16 cellular contexts compared by ENCODE assay signal in the genomic region with DNA sequence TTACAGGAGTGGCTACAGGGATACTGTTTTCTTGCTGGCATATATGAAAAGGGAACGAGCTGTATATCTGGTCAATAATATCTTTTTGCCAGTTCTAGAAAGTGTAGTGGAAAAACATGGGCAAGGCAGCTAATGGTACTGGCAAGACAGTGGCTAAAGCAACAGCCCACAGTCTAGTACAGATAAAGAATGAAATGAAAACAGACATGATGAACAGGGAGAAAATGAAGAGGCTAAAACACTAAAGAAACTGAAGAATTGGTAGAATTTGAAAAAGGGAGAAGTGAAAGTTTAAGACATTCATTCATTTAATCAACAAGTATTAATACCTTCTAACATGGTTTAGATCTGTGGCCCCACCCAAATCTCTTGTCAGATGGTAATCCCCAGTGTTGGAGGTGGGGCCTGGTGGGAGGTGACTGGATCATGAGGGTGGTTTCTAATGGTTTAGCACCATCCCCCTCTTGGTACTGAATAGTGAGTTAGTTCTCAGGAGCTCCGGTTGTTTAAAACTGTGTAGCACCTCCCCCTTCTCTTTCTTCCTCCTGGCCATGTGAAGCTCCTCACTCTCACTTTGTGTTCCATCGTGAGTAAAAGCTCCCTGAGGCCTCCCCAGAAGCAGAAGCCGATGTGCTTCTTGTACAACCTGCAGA.
"Had no signal": no experiment of that assay in that cellular context is flagged by ENCODE, and none has a peak within 500 bp of the region (broad histone marks: within the 10 kb centered on the region; RNA-seq: fewer than 3 reads in every experiment).

No MANE protein-coding gene starts in this region.

- H3K27me3 Mint-ChIP-seq: activated naive CD4-positive, alpha-beta T cell treated with anti-CD3 and anti-CD28 coated beads, Interleukin-2, amount 50 U/mL, for 24 hours had no signal

- H3K4me1 Mint-ChIP-seq: nephron progenitor cell had no signal

- H3K27ac ChIP-seq: adrenal gland, right atrium auricular region had no signal

- H3K9me3 ChIP-seq: adrenal gland, right atrium auricular region had no signal

- H3K4me3 ChIP-seq: adrenal gland, right atrium auricular region had no signal

- H3K4me3 Mint-ChIP-seq: activated naive CD4-positive, alpha-beta T cell treated with anti-CD3 and anti-CD28 coated beads, Interleukin-2, amount 50 U/mL, for 24 hours; activated T-cell treated with anti-CD3 and anti-CD28 coated beads, Interleukin-2, amount 50 U/mL, for 4 hours; nephron progenitor cell; T-helper 2 cell treated with Interferon-gamma antibody and Interleukin-4, amounts not matched to agents 5 μg/mL and 100 μg/mL, for 36 hours had no signal

- H3K36me3 ChIP-seq: adrenal gland, right atrium auricular region had no signal

- H3K9me3 Mint-ChIP-seq: activated naive CD4-positive, alpha-beta T cell treated with anti-CD3 and anti-CD28 coated beads, Interleukin-2, amount 50 U/mL, for 24 hours; T-helper 2 cell treated with Interferon-gamma antibody and Interleukin-4, amounts not matched to agents 5 μg/mL and 100 μg/mL, for 36 hours had no signal

- DNase-seq: activated CD4-positive, alpha-beta T cell treated with anti-CD3 and anti-CD28 coated beads, Interleukin-2, amount 50 U/mL, for 48 hours; activated CD4-positive, CD25-positive, alpha-beta regulatory T cell treated with anti-CD3 and anti-CD28 coated beads, Interleukin-2, amount 50 U/mL, for 72 hours; activated effector memory CD4-positive, alpha-beta T cell treated with anti-CD3 and anti-CD28 coated beads, Interleukin-2, amount 50 U/mL, for 16 hours; activated T-cell treated with anti-CD3 and anti-CD28 coated beads, Interleukin-2, amount 50 U/mL, for 4 hours; hippocampal formation; kidney glomerular epithelial cell; nephron progenitor cell; occipital lobe; stimulated activated CD4-positive, alpha-beta T cell treated with anti-CD3 and anti-CD28 coated beads, Interleukin-15, amount 100 ng/mL, for 24 hours; stimulated activated CD4-positive, alpha-beta T cell treated with anti-CD3 and anti-CD28 coated beads, Interleukin-4, amount 100 ng/mL, for 1 hour; stimulated activated naive CD4-positive, alpha-beta T cell; SW 1271 had no signal

- H3K27ac Mint-ChIP-seq: nephron progenitor cell; T-helper 2 cell treated with Interferon-gamma antibody and Interleukin-4, amounts not matched to agents 5 μg/mL and 100 μg/mL, for 36 hours had no signal

- H3K27me3 ChIP-seq: adrenal gland, right atrium auricular region had no signal

- H3K4me1 ChIP-seq: adrenal gland, right atrium auricular region had no signal
